Comparison of ENCODE assay signal across 8 cellular contexts in the genomic region with DNA sequence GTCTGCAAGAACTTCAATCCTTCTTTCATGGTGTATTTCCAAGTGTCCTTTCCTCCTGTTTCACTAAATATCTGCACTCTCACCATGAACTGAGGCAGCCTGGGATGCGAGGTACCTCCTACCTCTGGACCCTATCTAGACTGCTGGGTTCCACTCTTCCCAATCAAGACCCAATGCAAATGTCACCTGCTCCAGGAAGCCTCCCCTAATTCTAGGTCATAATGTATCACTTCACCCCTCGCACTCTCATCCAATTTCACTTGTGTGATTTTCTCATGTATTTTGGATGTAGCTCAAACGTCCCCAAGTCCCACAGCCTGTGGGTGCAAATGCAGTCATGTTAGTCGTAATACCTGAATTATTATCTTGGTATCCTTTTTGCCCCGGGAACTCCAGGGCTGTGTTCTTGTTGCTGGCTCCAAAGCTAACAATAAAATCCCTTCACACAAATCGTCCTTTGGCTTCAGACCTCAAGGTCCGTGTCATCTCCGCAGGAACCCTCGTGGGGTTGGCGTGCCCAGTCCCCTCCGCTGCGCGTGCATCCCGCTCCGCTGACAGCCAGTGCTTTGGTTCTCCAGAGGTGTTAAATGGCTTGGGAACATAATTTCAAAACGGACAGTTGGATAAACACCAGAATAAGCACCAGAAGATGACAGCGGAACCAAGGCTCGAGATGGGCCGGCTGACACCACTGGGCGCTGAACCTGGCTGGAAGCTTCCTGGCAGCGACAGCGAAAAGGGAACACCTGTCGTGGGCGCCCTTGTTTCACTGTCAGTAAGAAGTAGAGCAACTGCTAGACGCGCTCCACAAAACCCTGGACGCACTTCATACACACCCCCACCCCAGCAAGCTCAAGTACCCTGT. TPM values are rescaled to one million over a fixed set of nuclear protein-coding genes. Genes with fewer than 3 reads are reported as not detected.
A peak's percentile ranks its signal among the peaks of the same experiment; 100 is the strongest.
DNase-seq lines count a peak whose midpoint lies in the region; ATAC-seq and TF ChIP-seq lines count a peak whose summit lies in the region.

No MANE protein-coding gene starts in this region.

- POLR2A ChIA-PET in AG04450 (lab: Yijun Ruan, JAX): interaction anchor here (1.0 to 1.7 kb wide), 5 partner anchors 8 to 221 kb away, joined by 3 to 4 read pairs (median 3); no protein-coding TSS in a partner anchor

- CTCF ChIA-PET in AG04450 (lab: Charles Lee): interaction anchor here (0.6 to 1.5 kb wide), 6 partner anchors 9 to 208 kb away, joined by 3 to 16 read pairs (median 3); no protein-coding TSS in a partner anchor

- TF ChIP-seq CTCF in AG04450 (IDR thresholded peaks at IDR 0.05; ENCODE audit: low read depth, low read length) (no peak), GM13976 (IDR thresholded peaks at IDR 0.05; ENCODE audit: borderline replicate concordance, control extremely low read depth, extremely low read depth, insufficient read depth, missing control alignments) (no peak)

- no peak for ATAC-seq in central memory CD8-positive, alpha-beta T cell (replicated peaks; ENCODE audit: extremely low read depth, poor library complexity, severe bottlenecking)
- ATAC-seq in naive B cell (ENCODE audit: low read depth in 2 of 2): no peak
- ATAC-seq in activated CD4-positive, CD25-positive, alpha-beta regulatory T cell treated with anti-CD3 and anti-CD28 coated beads, Interleukin-2, amount 50 U/mL, for 24 hours: no peak

- peaks cover 14% of the 10 kb centered on the region for H3K9me3 ChIP-seq in AG04450 (ENCODE audit: control insufficient read depth, insufficient read depth, low read length)

- no peak overlapping the region for H3K27ac ChIP-seq in AG04450 (ENCODE audit: low read depth, low read length)

- H3K4me3 Mint-ChIP-seq in IgD-negative memory B cell (peak overlapping the region; percentile 73 to 90 (median 76)), naive B cell (peak overlapping the region; percentile 53 to 91 (median 76))
- peak overlapping the region; percentile 82 for H3K4me3 Mint-ChIP-seq in central memory CD8-positive, alpha-beta T cell

- H3K36me3 Mint-ChIP-seq in IgD-negative memory B cell (no peaks in the 10 kb centered on the region), naive B cell (no peaks in the 10 kb centered on the region)
- peaks cover 8% of the 10 kb centered on the region for H3K36me3 Mint-ChIP-seq in central memory CD8-positive, alpha-beta T cell (ENCODE audit: insufficient read depth)

- H3K4me3 ChIP-seq in AG04450 (ENCODE audit: low read depth, low read length): peak overlapping the region; percentile 58

- peaks cover 46 to 65% (median 64%) of the 10 kb centered on the region in 3 donors for H3K4me1 Mint-ChIP-seq in IgD-negative memory B cell
- H3K4me1 Mint-ChIP-seq in central memory CD8-positive, alpha-beta T cell: peaks cover 25% of the 10 kb centered on the region
- H3K4me1 Mint-ChIP-seq in naive B cell: peaks cover 49 to 68% (median 57%) of the 10 kb centered on the region in 3 donors

- no peak for DNase-seq in AG04450 (ENCODE audit: low read depth, low spot score)
- DNase-seq in central memory CD8-positive, alpha-beta T cell (ENCODE audit: low spot score in 2 of 2): no peak
- no peak for DNase-seq in naive B cell
- DNase-seq in DMS153 (lab: John Stamatoyannopoulos, UW): no peak
- no peak for DNase-seq in GM13976 (ENCODE audit: low spot score)
- no peak for DNase-seq in COLO829 (ENCODE audit: low spot score)

- in situ Hi-C loops in GM13976 (cut with MboI; ENCODE audit: low sequenced_read_pairs, unreplicated experiment): no loop called here

- H3K27ac Mint-ChIP-seq in IgD-negative memory B cell (peak overlapping the region in 2 of 3 donors; percentile 76 to 93), naive B cell (peak overlapping the region; percentile 37 to 98 (median 90))
- H3K27ac Mint-ChIP-seq in central memory CD8-positive, alpha-beta T cell (ENCODE audit: low read depth): no peak overlapping the region

- H3K9me3 Mint-ChIP-seq in IgD-negative memory B cell (peaks cover 0 to 2% (median 0%) of the 10 kb centered on the region in 3 donors), naive B cell (no peaks in the 10 kb centered on the region)
- H3K9me3 Mint-ChIP-seq in central memory CD8-positive, alpha-beta T cell: no peaks in the 10 kb centered on the region

- no peaks in the 10 kb centered on the region for H3K27me3 ChIP-seq in AG04450 (ENCODE audit: control insufficient read depth, insufficient read depth, low read length)

- no peaks in the 10 kb centered on the region for H3K27me3 Mint-ChIP-seq in IgD-negative memory B cell
- H3K27me3 Mint-ChIP-seq in central memory CD8-positive, alpha-beta T cell: no peaks in the 10 kb centered on the region
- no peaks in the 10 kb centered on the region for H3K27me3 Mint-ChIP-seq in naive B cell

RNA-seq across cellular contexts. Expression of gene BACH1, which starts 1.0 kb away (rescaled TPM):
- 60.6 and 72.2 TPM in 2 replicates for polyA plus RNA-seq in AG04450 (2011; rRNA removed)
- 215 and 248 TPM in 2 replicates for polyA minus RNA-seq in AG04450 (2011; rRNA and poly(A)+ RNA removed)
- polyA plus RNA-seq in IgD-negative memory B cell: 34.3 TPM
- polyA plus RNA-seq in naive B cell (ENCODE audit: low read depth in 6 of 6): 100 to 1,000 TPM in 1 of 6 donors, 10 to 100 TPM in 5; 50.7 to 106 (median 69.3) TPM
